8 cellular contexts compared by ENCODE assay signal in the genomic region with DNA sequence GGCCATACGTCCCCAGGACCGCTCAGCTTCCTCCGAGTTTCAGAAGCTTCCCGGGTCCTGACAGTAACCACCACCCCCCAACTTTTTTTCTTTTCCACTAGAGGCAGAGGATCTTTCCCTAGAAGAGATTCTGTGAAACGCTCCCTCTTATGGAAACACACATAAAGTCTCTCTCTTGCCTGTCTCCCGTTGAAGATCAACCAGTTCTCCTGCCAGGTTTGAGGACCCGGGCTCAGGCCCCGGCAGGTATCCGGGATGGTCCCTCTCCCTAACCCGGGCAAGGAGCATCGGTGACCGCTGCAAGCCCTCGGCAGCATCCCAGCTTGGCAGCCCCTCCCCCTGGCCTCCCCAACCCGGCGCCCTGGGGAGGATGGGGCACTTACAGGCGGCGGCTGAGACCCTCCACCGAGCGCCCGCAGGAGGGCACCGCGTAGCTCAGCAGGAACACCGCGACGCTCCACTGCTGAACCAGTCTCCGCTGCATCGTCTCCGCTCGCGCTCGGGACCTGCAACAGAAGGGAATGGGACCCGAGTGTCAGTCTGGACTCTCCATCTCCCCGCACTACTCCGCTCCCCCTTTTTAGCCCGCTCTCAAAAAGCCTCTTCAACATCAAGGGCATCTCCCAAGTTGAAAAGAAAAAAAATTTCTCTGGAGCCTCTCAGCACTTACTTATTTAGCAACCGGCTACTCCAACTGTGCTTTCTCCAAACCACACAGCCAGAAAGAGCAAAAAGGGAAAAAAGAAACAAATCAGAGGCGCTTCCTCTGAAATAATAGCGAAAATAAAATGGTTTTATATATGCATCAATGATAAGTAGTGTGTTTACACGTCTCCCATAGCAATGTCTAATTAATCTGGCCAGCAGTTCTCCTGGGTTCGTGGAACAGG. TPM values are rescaled to one million over a fixed set of nuclear protein-coding genes. Genes with fewer than 3 reads are reported as not detected.
DNase-seq lines count a peak whose midpoint lies in the region; ATAC-seq and TF ChIP-seq lines count a peak whose summit lies in the region.

No MANE protein-coding gene starts in this region.

- no peaks in the 10 kb centered on the region for H3K36me3 Mint-ChIP-seq in activated CD4-positive, alpha-beta T cell treated with anti-CD3 and anti-CD28 coated beads for 36 hours (ENCODE audit: low read depth)
- H3K36me3 Mint-ChIP-seq in effector memory CD8-positive, alpha-beta T cell (ENCODE audit: insufficient read depth) = peaks cover 5% of the 10 kb centered on the region
- no peaks in the 10 kb centered on the region for H3K36me3 Mint-ChIP-seq in mesothelial cell of epicardium

- H3K4me1 Mint-ChIP-seq in activated CD4-positive, alpha-beta T cell treated with anti-CD3 and anti-CD28 coated beads for 36 hours = peaks cover 25% of the 10 kb centered on the region
- peaks cover 7 to 17% of the 10 kb centered on the region in 2 donors for H3K4me1 Mint-ChIP-seq in effector memory CD8-positive, alpha-beta T cell (ENCODE audit: low read depth in 2 of 2)
- H3K4me1 Mint-ChIP-seq in mesothelial cell of epicardium = peaks cover 52% of the 10 kb centered on the region

- POLR2A ChIA-PET in activated CD4-positive, alpha-beta T cell treated with anti-CD3 and anti-CD28 coated beads for 36 hours (lab: Charles Lee) = interaction anchor here (0.8 to 1.2 kb wide), 2 partner anchors 9 to 189 kb away, joined by 3 read pairs; partner anchors contain the start of genes KLHL42 and MANSC4

- no peak for ATAC-seq in activated CD4-positive, alpha-beta T cell treated with anti-CD3 and anti-CD28 coated beads for 36 hours
- ATAC-seq in effector memory CD8-positive, alpha-beta T cell (replicated peaks) = no peak
- ATAC-seq in left colon = no peak

- H3K4me3 Mint-ChIP-seq in activated CD4-positive, alpha-beta T cell treated with anti-CD3 and anti-CD28 coated beads for 36 hours = peak overlapping the region; percentile 70
- H3K4me3 Mint-ChIP-seq in effector memory CD8-positive, alpha-beta T cell = peak overlapping the region; percentile 71 to 85
- H3K4me3 Mint-ChIP-seq in mesothelial cell of epicardium = peak overlapping the region; percentile 85

- peak; percentile 28 for DNase-seq in activated CD4-positive, alpha-beta T cell treated with anti-CD3 and anti-CD28 coated beads for 36 hours
- no peak for DNase-seq in activated CD4-positive, alpha-beta T cell treated with anti-CD3 and anti-CD28 coated beads, Interleukin-2, amount 50 U/mL, for 1 hour
- DNase-seq in RPMI7951 (ENCODE audit: low read depth) (peak; percentile 42), mesothelial cell of epicardium (ENCODE audit: low spot score in 2 of 2, unreplicated experiment in 2 of 2) (peak in 1 of 2 experiments; percentile 52), left colon (no peak), T1000 (lab: John Stamatoyannopoulos, UW) (no peak)
- no peak for DNase-seq in effector memory CD8-positive, alpha-beta T cell

- no peaks in the 10 kb centered on the region for H3K36me3 ChIP-seq in urinary bladder (ENCODE audit: insufficient read depth)

- H3K27ac Mint-ChIP-seq in activated CD4-positive, alpha-beta T cell treated with anti-CD3 and anti-CD28 coated beads for 36 hours = no peak overlapping the region
- H3K27ac Mint-ChIP-seq in effector memory CD8-positive, alpha-beta T cell = no peak overlapping the region
- H3K27ac Mint-ChIP-seq in mesothelial cell of epicardium = peak overlapping the region; percentile 89

- 1% methylated on average over 40 of the region's 40 CpGs for WGBS in urinary bladder

- intact Hi-C loops in activated CD4-positive, alpha-beta T cell treated with anti-CD3 and anti-CD28 coated beads for 36 hours (cut with DNase I, micrococcal nuclease) = no loop called here
- intact Hi-C loops in left colon (cut with DNase I, micrococcal nuclease) = no loop called here

- H3K9me3 Mint-ChIP-seq in activated CD4-positive, alpha-beta T cell treated with anti-CD3 and anti-CD28 coated beads for 36 hours (ENCODE audit: low read depth) = no peaks in the 10 kb centered on the region
- H3K9me3 Mint-ChIP-seq in effector memory CD8-positive, alpha-beta T cell = no peaks in the 10 kb centered on the region
- H3K9me3 Mint-ChIP-seq in mesothelial cell of epicardium = no peaks in the 10 kb centered on the region

- H3K4me3 ChIP-seq in urinary bladder (ENCODE audit: low read depth, low read length) = peak overlapping the region; percentile 63

- CTCF ChIA-PET in activated CD4-positive, alpha-beta T cell treated with anti-CD3 and anti-CD28 coated beads for 36 hours (lab: Charles Lee) = interaction anchor here (0.7 to 1.1 kb wide), 4 partner anchors 57 to 845 kb away, joined by 3 read pairs; no protein-coding TSS in a partner anchor

- TF ChIP-seq CTCF in mesothelial cell of epicardium (IDR thresholded peaks at IDR 0.05; ENCODE audit: unreplicated experiment) = no peak

- H3K4me1 ChIP-seq in urinary bladder (ENCODE audit: insufficient read depth) = no peaks in the 10 kb centered on the region

- H3K27me3 Mint-ChIP-seq in activated CD4-positive, alpha-beta T cell treated with anti-CD3 and anti-CD28 coated beads for 36 hours = peaks cover 74% of the 10 kb centered on the region
- peaks cover 71 to 88% of the 10 kb centered on the region in 2 donors for H3K27me3 Mint-ChIP-seq in effector memory CD8-positive, alpha-beta T cell
- H3K27me3 Mint-ChIP-seq in mesothelial cell of epicardium (ENCODE audit: low read depth) = peaks cover 57% of the 10 kb centered on the region

- H3K27ac ChIP-seq in urinary bladder (ENCODE audit: low read depth) = peak overlapping the region; percentile 63

RNA-seq across cellular contexts. Expression of gene PTHLH, which starts 3.3 kb away (rescaled TPM):
- not detected for total RNA-seq in activated CD4-positive, alpha-beta T cell treated with anti-CD3 and anti-CD28 coated beads for 36 hours
- total RNA-seq in RPMI7951 (2014; rRNA removed; shearing (Covaris generic)) = 0.84 and 0.88 TPM in 2 replicates
- 5.6 to 6.9 TPM (median 6.5 TPM) in 3 replicates for total RNA-seq in mesothelial cell of epicardium
- 13.7 TPM for total RNA-seq in urinary bladder
- polyA plus RNA-seq in urinary bladder = 7.5 TPM
- not detected for total RNA-seq in left colon

Comparison
In these comparisons a context has a peak if more than half of its experiments do, and no peak if none do; other contexts are left out.
1. DNase-seq: peak in activated CD4-positive, alpha-beta T cell treated with anti-CD3 and anti-CD28 coated beads for 36 hours (single experiment) and RPMI7951 (single experiment); none in activated CD4-positive, alpha-beta T cell treated with anti-CD3 and anti-CD28 coated beads, Interleukin-2, amount 50 U/mL, for 1 hour (single experiment), effector memory CD8-positive, alpha-beta T cell (0 of 3), left colon (0 of 2) and T1000 (single experiment).
2. Peak in every context shown above with its lines, with median percentiles within 50 percentile points of each other: H3K4me3 Mint-ChIP-seq.